In genomic region chr9:95031711-95032461, GRCh38 we compare ENCODE assay signal across 1 cellular context.
A peak's percentile ranks its signal among the peaks of the same experiment; 100 is the strongest.
TF ChIP-seq lines count a peak whose summit lies in the region.

No MANE protein-coding gene starts in this region.

TF ChIP-seq in HepG2, 621 proteins besides CTCF, POLR2A, EP300 and RAD21 (continued from another document and continues in another):
- TF ChIP-seq ZNF264 (CRISPR knock-in tag; IDR thresholded peaks at IDR 0.05) (0 out of 2 replicates have a peak, but pooled peaks have one; percentile 67), MYNN (CRISPR knock-in tag; IDR thresholded peaks at IDR 0.05; ENCODE audit: low read depth) (no peak), KIAA2018 (CRISPR knock-in tag; IDR thresholded peaks at IDR 0.05; ENCODE audit: borderline replicate concordance) (no peak), TBX3 (IDR thresholded peaks at IDR 0.05; ENCODE audit: borderline replicate concordance) (0 out of 2 replicates have a peak, but pooled peaks have one; percentile 51), TCF7L2 (IDR thresholded peaks at IDR 0.05; ENCODE audit: low read depth, low read length) (peak; percentile 86; the same call in 1 of the 2 replicates), ZFP41 (CRISPR knock-in tag; IDR thresholded peaks at IDR 0.05; ENCODE audit: borderline replicate concordance) (no peak), STAT5B (CRISPR knock-in tag; IDR thresholded peaks at IDR 0.05) (no peak), TGIF2 (CRISPR knock-in tag; IDR thresholded peaks at IDR 0.05) (peak; percentile 84), PRDM15 (CRISPR knock-in tag; IDR thresholded peaks at IDR 0.05) (no peak), WIZ (CRISPR knock-in tag; IDR thresholded peaks at IDR 0.05) (no peak), MYC (CRISPR knock-in tag; IDR thresholded peaks at IDR 0.05; ENCODE audit: borderline replicate concordance) (peak; percentile 76), ZSCAN9 (CRISPR knock-in tag; IDR thresholded peaks at IDR 0.05; ENCODE audit: borderline replicate concordance) (peak; percentile 27), MTF1 (CRISPR knock-in tag; IDR thresholded peaks at IDR 0.05) (no peak), ZNF550 (CRISPR knock-in tag; IDR thresholded peaks at IDR 0.05; ENCODE audit: borderline replicate concordance) (no peak), HNRNPH1 (optimal IDR thresholded peaks at IDR 0.05; ENCODE audit: low read depth, low read length) (no peak), SKIL (CRISPR knock-in tag; IDR thresholded peaks at IDR 0.05; ENCODE audit: borderline replicate concordance) (no peak; the same call in 1 of the 2 replicates), ZNF691 (CRISPR knock-in tag; IDR thresholded peaks at IDR 0.05; ENCODE audit: borderline replicate concordance, low read depth) (no peak), MAFK (conservative IDR thresholded peaks at IDR 0.05 in 1 of 2, IDR thresholded peaks at IDR 0.05 in 1 of 2; ENCODE audit: low read length in 2 of 2) (no peak), ZBTB7B (CRISPR knock-in tag; IDR thresholded peaks at IDR 0.05) (peak; percentile 93), MED13 (CRISPR knock-in tag; IDR thresholded peaks at IDR 0.05) (peak; percentile 80), ZNF333 (CRISPR knock-in tag; IDR thresholded peaks at IDR 0.05; ENCODE audit: borderline replicate concordance) (no peak), KAT2B (IDR thresholded peaks at IDR 0.05; ENCODE audit: borderline replicate concordance, low read depth, low read length) (no peak), ZNF816 (CRISPR knock-in tag; IDR thresholded peaks at IDR 0.05; ENCODE audit: borderline replicate concordance) (0 out of 2 replicates have a peak, but pooled peaks have one; percentile 42), ARID3A (IDR thresholded peaks at IDR 0.05; ENCODE audit: low read depth, low read length) (peak; percentile 40; the same call in 1 of the 2 replicates), RORA (CRISPR knock-in tag; IDR thresholded peaks at IDR 0.05) (no peak), ZNF34 (CRISPR knock-in tag; IDR thresholded peaks at IDR 0.05; ENCODE audit: borderline replicate concordance) (no peak), CREBL2 (CRISPR knock-in tag; IDR thresholded peaks at IDR 0.05; ENCODE audit: borderline replicate concordance) (no peak), ZMYM3 (CRISPR knock-in tag; IDR thresholded peaks at IDR 0.05) (no peak), SRSF1 (optimal IDR thresholded peaks at IDR 0.05; ENCODE audit: low read depth, low read length) (no peak), ATF6 (CRISPR knock-in tag; conservative IDR thresholded peaks at IDR 0.05) (no peak), JUND (CRISPR knock-in tag; IDR thresholded peaks at IDR 0.05) (no peak), ZFP91 (CRISPR knock-in tag; IDR thresholded peaks at IDR 0.05; ENCODE audit: borderline replicate concordance) (peak; percentile 81; the same call in 1 of the 2 replicates), ZNF839 (CRISPR knock-in tag; IDR thresholded peaks at IDR 0.05; ENCODE audit: borderline replicate concordance) (no peak)
